ENCODE assay signal across 25 cellular contexts in genomic region chr6:149330133-149330532, GRCh38. TPM values are rescaled to one million over a fixed set of nuclear protein-coding genes. Genes with fewer than 3 reads are reported as not detected.
DNase-seq lines count a peak whose midpoint lies in the region; ATAC-seq and TF ChIP-seq lines count a peak whose summit lies in the region.
"Had no signal": no experiment of that assay in that cellular context is flagged by ENCODE, and none has a peak within 500 bp of the region (broad histone marks: within the 10 kb centered on the region; RNA-seq: fewer than 3 reads in every experiment).

No MANE protein-coding gene starts in this region.

- DNase-seq in activated T-cell treated with anti-CD3 and anti-CD28 coated beads, Interleukin-2, amount 50 U/mL, for 72 hours: no peak
- DNase-seq in activated T-cell treated with anti-CD3 and anti-CD28 coated beads for 4 hours (no peak), neural progenitor cell (ENCODE audit: low spot score) (no peak), T1000 (lab: John Stamatoyannopoulos, UW) (no peak), CD14-positive monocyte (ENCODE audit: low spot score) (no peak)
- no peak for DNase-seq in activated T-helper 2 cell treated with anti-CD3 and anti-CD28 coated beads, Interferon-gamma antibody, Interleukin-2, Interleukin-4, amounts not matched to agents 10 μg/mL and 5 μg/mL and 100 μg/mL, durations not matched to agents 14 hours and 24 hours and 36 hours (ENCODE audit: low spot score)
- DNase-seq: caudate nucleus; foreskin keratinocyte; heart right ventricle; left colon; mammary epithelial cell; NCI-H1436; NCI-H345; right lobe of liver; RPMI8226; stimulated activated CD4-positive, alpha-beta T cell treated with anti-CD3 and anti-CD28 coated beads, Interleukin-12 subunit alpha, Interleukin-12 subunit beta, amount 100 ng/mL, for 4 hours; stimulated activated CD4-positive, alpha-beta T cell treated with anti-CD3 and anti-CD28 coated beads, Interleukin-4, amount 100 ng/mL, for 1 hour had no signal

- H3K9me3 ChIP-seq in HEK293 (ENCODE audit: control insufficient read depth, insufficient read depth, low read depth, low read length) (no peaks in the 10 kb centered on the region), neural progenitor cell (ENCODE audit: low read depth) (no peaks in the 10 kb centered on the region)
- H3K9me3 ChIP-seq: esophagus muscularis mucosa, heart right ventricle, right lobe of liver, SJSA1, suprapubic skin had no signal

- no peaks in the 10 kb centered on the region for H3K27me3 ChIP-seq in neural progenitor cell
- H3K27me3 ChIP-seq: BLaER1, esophagus muscularis mucosa, foreskin keratinocyte, heart right ventricle, right lobe of liver, SJSA1, suprapubic skin had no signal

- peak overlapping the region; percentile 1 for H3K4me2 ChIP-seq in neural progenitor cell
- H3K4me2 ChIP-seq: BLaER1 had no signal

- intact Hi-C loops in activated T-helper 2 cell treated with anti-CD3 and anti-CD28 coated beads, Interferon-gamma antibody, Interleukin-2, Interleukin-4, amounts not matched to agents 10 μg/mL and 5 μg/mL and 100 μg/mL, durations not matched to agents 14 hours and 24 hours and 36 hours (cut with micrococcal nuclease): no loop called here
- intact Hi-C loops in CD14-positive monocyte (cut with micrococcal nuclease): no loop called here

- H3K27ac ChIP-seq in HEK293 (ENCODE audit: extremely low read depth, low read depth, low read length) (no peak overlapping the region), neural progenitor cell (no peak overlapping the region)
- H3K27ac ChIP-seq: BLaER1, esophagus muscularis mucosa, foreskin keratinocyte, heart right ventricle, right lobe of liver, SJSA1, suprapubic skin had no signal

- ATAC-seq in activated T-cell treated with anti-CD3 and anti-CD28 coated beads, Interleukin-2, amount 50 U/mL, for 72 hours (replicated peaks in 1 of 2): no peak
- no peak for ATAC-seq in HG03432 (IDR thresholded peaks at IDR 0.05; ENCODE audit: unreplicated experiment)
- ATAC-seq: foreskin keratinocyte, heart right ventricle, left colon, right lobe of liver had no signal

- peak overlapping the region; percentile 92 for H3K27ac Mint-ChIP-seq in activated T-cell treated with anti-CD3 and anti-CD28 coated beads, Interleukin-2, amount 50 U/mL, for 72 hours
- H3K27ac Mint-ChIP-seq in activated T-helper 2 cell treated with anti-CD3 and anti-CD28 coated beads, Interferon-gamma antibody, Interleukin-2, Interleukin-4, amounts not matched to agents 10 μg/mL and 5 μg/mL and 100 μg/mL, durations not matched to agents 14 hours and 24 hours and 36 hours: peak overlapping the region; percentile 65
- H3K27ac Mint-ChIP-seq in neural progenitor cell (no peak overlapping the region), CD14-positive monocyte (peak overlapping the region in 2 of 7 donors; percentile 60 to 61)
- H3K27ac Mint-ChIP-seq: activated naive CD4-positive, alpha-beta T cell treated with anti-CD3 and anti-CD28 coated beads, Interleukin-2, amount 50 U/mL, for 72 hours; dendritic cell treated with granulocyte-macrophage colony-stimulating factor and Interleukin-4, amounts not matched to agents 40 ng/mL and 50 ng/mL, for 4 days had no signal

- no peaks in the 10 kb centered on the region for H3K9me3 Mint-ChIP-seq in activated T-cell treated with anti-CD3 and anti-CD28 coated beads, Interleukin-2, amount 50 U/mL, for 72 hours
- H3K9me3 Mint-ChIP-seq in activated T-helper 2 cell treated with anti-CD3 and anti-CD28 coated beads, Interferon-gamma antibody, Interleukin-2, Interleukin-4, amounts not matched to agents 10 μg/mL and 5 μg/mL and 100 μg/mL, durations not matched to agents 14 hours and 24 hours and 36 hours: no peaks in the 10 kb centered on the region
- H3K9me3 Mint-ChIP-seq in neural progenitor cell (peaks cover 13% of the 10 kb centered on the region), CD14-positive monocyte (no peaks in the 10 kb centered on the region)
- H3K9me3 Mint-ChIP-seq: activated naive CD4-positive, alpha-beta T cell treated with anti-CD3 and anti-CD28 coated beads, Interleukin-2, amount 50 U/mL, for 72 hours; dendritic cell treated with granulocyte-macrophage colony-stimulating factor and Interleukin-4, amounts not matched to agents 40 ng/mL and 50 ng/mL, for 4 days had no signal

- no peak overlapping the region for H3K4me3 ChIP-seq in HEK293 (ENCODE audit: low read depth, low read length)
- no peak overlapping the region for H3K4me3 ChIP-seq in neural progenitor cell
- H3K4me3 ChIP-seq: BLaER1, esophagus muscularis mucosa, heart right ventricle, right lobe of liver, SJSA1, suprapubic skin had no signal

- peaks cover 91% of the 10 kb centered on the region for H3K4me1 Mint-ChIP-seq in activated T-cell treated with anti-CD3 and anti-CD28 coated beads, Interleukin-2, amount 50 U/mL, for 72 hours (ENCODE audit: low read depth)
- peaks cover 74% of the 10 kb centered on the region for H3K4me1 Mint-ChIP-seq in activated T-helper 2 cell treated with anti-CD3 and anti-CD28 coated beads, Interferon-gamma antibody, Interleukin-2, Interleukin-4, amounts not matched to agents 10 μg/mL and 5 μg/mL and 100 μg/mL, durations not matched to agents 14 hours and 24 hours and 36 hours (ENCODE audit: low read depth)
- H3K4me1 Mint-ChIP-seq in neural progenitor cell (peaks cover 31% of the 10 kb centered on the region), CD14-positive monocyte (peaks cover 72% of the 10 kb centered on the region)

- CTCF ChIA-PET in HEK293 (lab: Yijun Ruan, JAX): no interaction called here

- no peaks in the 10 kb centered on the region for H3F3A ChIP-seq in neural progenitor cell (ENCODE audit: low read depth)

- peaks cover 100% of the 10 kb centered on the region for H4K20me1 ChIP-seq in neural progenitor cell (ENCODE audit: low read depth)

- H3K4me3 Mint-ChIP-seq in activated T-cell treated with anti-CD3 and anti-CD28 coated beads, Interleukin-2, amount 50 U/mL, for 72 hours: peak overlapping the region; percentile 11 to 42
- no peak overlapping the region for H3K4me3 Mint-ChIP-seq in activated T-helper 2 cell treated with anti-CD3 and anti-CD28 coated beads, Interferon-gamma antibody, Interleukin-2, Interleukin-4, amounts not matched to agents 10 μg/mL and 5 μg/mL and 100 μg/mL, durations not matched to agents 14 hours and 24 hours and 36 hours (ENCODE audit: low read depth)
- H3K4me3 Mint-ChIP-seq in neural progenitor cell: no peak overlapping the region
- no peak overlapping the region for H3K4me3 Mint-ChIP-seq in CD14-positive monocyte
- H3K4me3 Mint-ChIP-seq: dendritic cell treated with granulocyte-macrophage colony-stimulating factor and Interleukin-4, amounts not matched to agents 40 ng/mL and 50 ng/mL, for 4 days had no signal

- H3K36me3 ChIP-seq in HEK293 (ENCODE audit: control insufficient read depth in 2 of 2, insufficient read depth in 1 of 2, low read length in 2 of 2) (no peaks in the 10 kb centered on the region), neural progenitor cell (no peaks in the 10 kb centered on the region)
- H3K36me3 ChIP-seq: esophagus muscularis mucosa, heart right ventricle, right lobe of liver, suprapubic skin had no signal

- no peak for TF ChIP-seq CTCF in HEK293 (tag by site-specific recombination; IDR thresholded peaks at IDR 0.05)
- TF ChIP-seq CTCF in neural progenitor cell (IDR thresholded peaks at IDR 0.05): no peak
- no peak for TF ChIP-seq CTCF in CD14-positive monocyte (IDR thresholded peaks at IDR 0.05)

- H3K4me1 ChIP-seq in HEK293 (ENCODE audit: control insufficient read depth, insufficient read depth, low read length): peaks cover 19% of the 10 kb centered on the region
- H3K4me1 ChIP-seq in neural progenitor cell: peaks cover 35% of the 10 kb centered on the region

- H3K36me3 Mint-ChIP-seq in activated T-cell treated with anti-CD3 and anti-CD28 coated beads, Interleukin-2, amount 50 U/mL, for 72 hours (ENCODE audit: insufficient read depth in 2 of 2): peaks cover 2 to 3% of the 10 kb centered on the region in 2 donors
- H3K36me3 Mint-ChIP-seq in activated T-helper 2 cell treated with anti-CD3 and anti-CD28 coated beads, Interferon-gamma antibody, Interleukin-2, Interleukin-4, amounts not matched to agents 10 μg/mL and 5 μg/mL and 100 μg/mL, durations not matched to agents 14 hours and 24 hours and 36 hours (ENCODE audit: low read depth): peaks cover 52% of the 10 kb centered on the region
- H3K36me3 Mint-ChIP-seq in neural progenitor cell (peaks cover 29% of the 10 kb centered on the region), CD14-positive monocyte (peaks cover 0 to 3% of the 10 kb centered on the region in 2 donors)

- POLR2A ChIA-PET in HEK293 (lab: Yijun Ruan, JAX): no interaction called here

- no peak overlapping the region for H3K9ac ChIP-seq in neural progenitor cell
- H3K9ac ChIP-seq: BLaER1 had no signal

- H2AFZ ChIP-seq in neural progenitor cell (replicated peaks): no peak overlapping the region

- peaks cover 100% of the 10 kb centered on the region for H3K79me2 ChIP-seq in neural progenitor cell (ENCODE audit: low read depth)

- H3K27me3 Mint-ChIP-seq in activated T-cell treated with anti-CD3 and anti-CD28 coated beads, Interleukin-2, amount 50 U/mL, for 72 hours (ENCODE audit: low read depth): no peaks in the 10 kb centered on the region
- H3K27me3 Mint-ChIP-seq in activated T-helper 2 cell treated with anti-CD3 and anti-CD28 coated beads, Interferon-gamma antibody, Interleukin-2, Interleukin-4, amounts not matched to agents 10 μg/mL and 5 μg/mL and 100 μg/mL, durations not matched to agents 14 hours and 24 hours and 36 hours (ENCODE audit: low read depth): no peaks in the 10 kb centered on the region
- H3K27me3 Mint-ChIP-seq in neural progenitor cell (ENCODE audit: insufficient read depth, low read depth) (no peaks in the 10 kb centered on the region), CD14-positive monocyte (ENCODE audit: low read depth in 3 of 3) (no peaks in the 10 kb centered on the region)
- H3K27me3 Mint-ChIP-seq: dendritic cell treated with granulocyte-macrophage colony-stimulating factor and Interleukin-4, amounts not matched to agents 40 ng/mL and 50 ng/mL, for 4 days had no signal

RNA-seq across cellular contexts. Expression of gene TAB2, which starts 12.6 kb away (rescaled TPM):
- total RNA-seq in activated T-cell treated with anti-CD3 and anti-CD28 coated beads, Interleukin-2, amount 50 U/mL, for 72 hours: 100 to 1,000 TPM; 118 to 125 TPM
- 106 and 110 TPM in 2 replicates for total RNA-seq in activated T-helper 2 cell treated with anti-CD3 and anti-CD28 coated beads, Interferon-gamma antibody, Interleukin-2, Interleukin-4, amounts not matched to agents 10 μg/mL and 5 μg/mL and 100 μg/mL, durations not matched to agents 14 hours and 24 hours and 36 hours
- 49.2 and 70.9 TPM in 2 replicates for total RNA-seq in neural progenitor cell (ENCODE audit: low replicate concordance)
- 1 to 10 TPM; 3.1 to 6.0 TPM for polyA plus RNA-seq in CD14-positive monocyte

Comparison
In these comparisons a context has a peak if more than half of its experiments do, and no peak if none do; other contexts are left out.
1. H3K4me3 Mint-ChIP-seq: peak in activated T-cell treated with anti-CD3 and anti-CD28 coated beads, Interleukin-2, amount 50 U/mL, for 72 hours (2 of 2); none in activated T-helper 2 cell treated with anti-CD3 and anti-CD28 coated beads, Interferon-gamma antibody, Interleukin-2, Interleukin-4, amounts not matched to agents 10 μg/mL and 5 μg/mL and 100 μg/mL, durations not matched to agents 14 hours and 24 hours and 36 hours (single experiment), neural progenitor cell (single experiment) and CD14-positive monocyte (0 of 2).